Comparison of ENCODE assay signal across 8 cellular contexts in the genomic region with DNA sequence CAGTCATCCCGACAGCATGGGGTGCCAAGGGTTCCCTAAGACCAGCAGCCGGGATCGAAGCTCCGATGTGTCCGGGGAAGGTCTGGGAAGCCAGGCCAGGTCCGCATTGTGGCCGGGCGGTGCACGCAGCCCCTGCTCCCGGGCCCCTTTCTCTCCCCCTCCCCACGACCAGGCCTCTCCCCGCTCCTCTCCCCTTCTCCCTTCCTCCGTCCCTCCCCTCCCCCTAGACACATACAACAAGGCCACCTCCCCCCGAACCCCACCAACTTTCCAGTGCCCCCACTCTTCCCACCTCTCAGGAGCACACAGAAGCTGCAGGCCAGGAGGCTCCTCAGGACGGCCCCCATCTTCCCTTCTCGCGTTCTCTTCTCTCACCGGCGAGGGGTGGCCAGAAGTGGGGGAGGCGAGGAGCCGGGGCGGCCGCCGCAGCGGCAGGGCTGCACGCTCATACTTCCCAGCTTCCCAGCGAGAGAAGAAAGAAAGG. TPM values are rescaled to one million over a fixed set of nuclear protein-coding genes. Genes with fewer than 3 reads are reported as not detected.
DNase-seq lines count a peak whose midpoint lies in the region; ATAC-seq and TF ChIP-seq lines count a peak whose summit lies in the region.

No MANE protein-coding gene starts in this region.

- no peak for TF ChIP-seq CTCF in AG04449 (IDR thresholded peaks at IDR 0.05; ENCODE audit: insufficient read depth, low read length, missing control alignments)
- TF ChIP-seq CTCF in right atrium auricular region (IDR thresholded peaks at IDR 0.05) = no peak

- CTCF ChIA-PET in AG04449 (lab: Yijun Ruan, JAX) = interaction anchor here (0.9 to 1.5 kb wide), 3 partner anchors 9 to 40 kb away, joined by 3 to 4 read pairs (median 3); no protein-coding TSS in a partner anchor

- peaks cover 22% of the 10 kb centered on the region for H3K4me1 Mint-ChIP-seq in activated T-cell treated with anti-CD3 and anti-CD28 coated beads, Interleukin-2, amount 50 U/mL, for 72 hours (ENCODE audit: low read depth)

- H3K4me3 ChIP-seq in AG04449 (ENCODE audit: low read depth, low read length) (peak overlapping the region; percentile 99), right atrium auricular region (peak overlapping the region; percentile 79 to 87)

- H3K27ac Mint-ChIP-seq in activated T-cell treated with anti-CD3 and anti-CD28 coated beads, Interleukin-2, amount 50 U/mL, for 72 hours = no peak overlapping the region

- peak overlapping the region; percentile 96 to 99 for H3K27ac ChIP-seq in right atrium auricular region

- peak; percentile 33 for ATAC-seq in GM21825 (IDR thresholded peaks at IDR 0.05; ENCODE audit: unreplicated experiment)
- ATAC-seq in activated T-cell treated with anti-CD3 and anti-CD28 coated beads, Interleukin-2, amount 50 U/mL, for 72 hours (replicated peaks in 1 of 2) = peak in 1 of 2 donors; percentile 1
- peak; percentile 27 for ATAC-seq in sciatic nerve
- no peak for ATAC-seq in GM18505 (IDR thresholded peaks at IDR 0.05; ENCODE audit: unreplicated experiment)
- ATAC-seq in HG03280 (IDR thresholded peaks at IDR 0.05; ENCODE audit: unreplicated experiment) = no peak
- no peak for ATAC-seq in GM21723 (IDR thresholded peaks at IDR 0.05; ENCODE audit: unreplicated experiment)

- H3K9me3 Mint-ChIP-seq in activated T-cell treated with anti-CD3 and anti-CD28 coated beads, Interleukin-2, amount 50 U/mL, for 72 hours = no peaks in the 10 kb centered on the region

- TF ChIP-seq POLR2A in GM18505 (IDR thresholded peaks at IDR 0.05; ENCODE audit: borderline replicate concordance, extremely low read depth, insufficient read depth, insufficient read length) = no peak

- intact Hi-C loops in sciatic nerve (cut with DNase I) = loop anchor here (10.0 kb wide), 1 partner anchor 92 kb away; no protein-coding TSS in a partner anchor

- no peaks in the 10 kb centered on the region for H3K36me3 Mint-ChIP-seq in activated T-cell treated with anti-CD3 and anti-CD28 coated beads, Interleukin-2, amount 50 U/mL, for 72 hours (ENCODE audit: insufficient read depth in 2 of 2)

- peaks cover 24% of the 10 kb centered on the region for H3K27me3 Mint-ChIP-seq in activated T-cell treated with anti-CD3 and anti-CD28 coated beads, Interleukin-2, amount 50 U/mL, for 72 hours (ENCODE audit: low read depth)

- no peaks in the 10 kb centered on the region for H3K36me3 ChIP-seq in right atrium auricular region

- peak overlapping the region; percentile 90 to 92 for H3K4me3 Mint-ChIP-seq in activated T-cell treated with anti-CD3 and anti-CD28 coated beads, Interleukin-2, amount 50 U/mL, for 72 hours

- POLR2A ChIA-PET in AG04449 (lab: Yijun Ruan, JAX) = interaction anchor here (0.6 to 1.4 kb wide), 16 partner anchors 8 to 378 kb away, joined by 3 to 18 read pairs (median 5); no protein-coding TSS in a partner anchor

- peaks cover 0 to 31% of the 10 kb centered on the region in 2 donors for H3K4me1 ChIP-seq in right atrium auricular region

- no peak for DNase-seq in AG04449 (ENCODE audit: low read depth, low spot score)
- DNase-seq in activated T-cell treated with anti-CD3 and anti-CD28 coated beads, Interleukin-2, amount 50 U/mL, for 72 hours = no peak
- no peak for DNase-seq in right atrium auricular region (ENCODE audit: low spot score)
- peak; percentile 63 for DNase-seq in sciatic nerve (ENCODE audit: low spot score)

- no peaks in the 10 kb centered on the region for H3K9me3 ChIP-seq in right atrium auricular region

- H3K27me3 ChIP-seq in right atrium auricular region = no peaks in the 10 kb centered on the region

RNA-seq across cellular contexts. Expression of gene LRP6, which starts 0.4 kb away (rescaled TPM):
- 1 to 10 TPM; 2.6 to 3.7 TPM for total RNA-seq in activated T-cell treated with anti-CD3 and anti-CD28 coated beads, Interleukin-2, amount 50 U/mL, for 72 hours
- total RNA-seq in right atrium auricular region (10 to 100 TPM; 16.5 to 21.3 TPM), sciatic nerve (56.1 TPM)

Comparison
In these comparisons a context has a peak if more than half of its experiments do, and no peak if none do; other contexts are left out.
1. ATAC-seq: peak in GM21825 (single experiment) and sciatic nerve (single experiment); none in GM18505 (single experiment), HG03280 (single experiment) and GM21723 (single experiment).